9 cellular contexts compared by ENCODE assay signal in genomic region chr3:58690490-58690889, GRCh38. TPM values are rescaled to one million over a fixed set of nuclear protein-coding genes. Genes with fewer than 3 reads are reported as not detected.
"Had no signal": no experiment of that assay in that cellular context is flagged by ENCODE, and none has a peak within 500 bp of the region (broad histone marks: within the 10 kb centered on the region; RNA-seq: fewer than 3 reads in every experiment).

No MANE protein-coding gene starts in this region.

- ATAC-seq: GM23338, HepG2 had no signal

- H3K4me1 Mint-ChIP-seq: GM23338, H9 had no signal

- H2AFZ ChIP-seq: GM23338 had no signal

- H3K4me2 ChIP-seq: GM23338 had no signal

- H3K27ac ChIP-seq: HL-60 had no signal

- H3K4me3 ChIP-seq: GM23338 had no signal

- DNase-seq: H9, HCEC 1CT, KBM-7 had no signal

- H3K4me3 Mint-ChIP-seq: GM23338, H9, IgD-negative memory B cell had no signal

- H3K27ac Mint-ChIP-seq: GM23338, H9 had no signal

RNA-seq across cellular contexts. Expression of gene FAM3D, which starts 23.9 kb away (rescaled TPM):
- total RNA-seq: GM23338, H1, H9, HepG2, HT1080 had no signal
- polyA plus RNA-seq: H1, HepG2, IgD-negative memory B cell had no signal
